Comparison of ENCODE assay signal across 19 cellular contexts in genomic region chrX:21764043-21764442, GRCh38. TPM values are rescaled to one million over a fixed set of nuclear protein-coding genes. Genes with fewer than 3 reads are reported as not detected.
"Had no signal": no experiment of that assay in that cellular context is flagged by ENCODE, and none has a peak within 500 bp of the region (broad histone marks: within the 10 kb centered on the region; RNA-seq: fewer than 3 reads in every experiment).

No MANE protein-coding gene starts in this region.

- H3K36me3 ChIP-seq: gastrocnemius medialis, heart right ventricle, neural progenitor cell, pancreas had no signal

- ATAC-seq: gastrocnemius medialis; heart right ventricle; left lobe of liver; natural killer cell treated with Interleukin-12 subunit alpha and Interleukin-12 subunit beta and Interleukin-15 and Interleukin-18, amount 100 ng/mL, for 72 hours; pancreas; right cardiac atrium had no signal

- H3K27me3 ChIP-seq: gastrocnemius medialis, neural progenitor cell had no signal

- H3K4me3 ChIP-seq: gastrocnemius medialis, heart right ventricle, neural progenitor cell, pancreas had no signal

- DNase-seq: dermis blood vessel endothelial cell; gastrocnemius medialis; heart right ventricle; hypothalamus; kidney glomerular epithelial cell; nucleus accumbens; pancreas; right cardiac atrium; small intestine; stimulated activated CD4-positive, alpha-beta T cell treated with anti-CD3 and anti-CD28 coated beads, Interleukin-12 subunit alpha, Interleukin-12 subunit beta, amount 100 ng/mL, for 4 hours; stimulated activated naive CD4-positive, alpha-beta T cell; trophoblast cell had no signal

- FAIRE-seq: islet of Langerhans, small intestine had no signal

RNA-seq across cellular contexts. Expression of gene SMPX, which starts 6.1 kb away (rescaled TPM):
- total RNA-seq: dermis blood vessel endothelial cell; fibroblast of lung; lower leg skin; natural killer cell treated with Interleukin-12 subunit alpha and Interleukin-12 subunit beta and Interleukin-15 and Interleukin-18, amount 100 ng/mL, for 72 hours; progenitor cell of endocrine pancreas had no signal
